In genomic region chr2:162092656-162093556, GRCh38 we compare ENCODE assay signal across 10 cellular contexts. TPM values are rescaled to one million over a fixed set of nuclear protein-coding genes. Genes with fewer than 3 reads are reported as not detected.
A peak's percentile ranks its signal among the peaks of the same experiment; 100 is the strongest.
DNase-seq lines count a peak whose midpoint lies in the region; ATAC-seq, FAIRE-seq and TF ChIP-seq lines count a peak whose summit lies in the region.
"Had no signal": no experiment of that assay in that cellular context is flagged by ENCODE, and none has a peak within 500 bp of the region (broad histone marks: within the 10 kb centered on the region; RNA-seq: fewer than 3 reads in every experiment).

No MANE protein-coding gene starts in this region.

- H3K9me3 ChIP-seq in IMR-90 (ENCODE audit: control insufficient read depth, insufficient read depth, low read length) (no peaks in the 10 kb centered on the region), keratinocyte (ENCODE audit: control insufficient read depth, low read depth, low read length) (no peaks in the 10 kb centered on the region), tibial nerve (no peaks in the 10 kb centered on the region)
- H3K9me3 ChIP-seq: Peyer's patch had no signal

- H3K27me3 ChIP-seq in IMR-90 (ENCODE audit: control insufficient read depth, insufficient read depth, low read length) (no peaks in the 10 kb centered on the region), keratinocyte (ENCODE audit: control insufficient read depth, extremely low read depth, insufficient read depth, low read length) (no peaks in the 10 kb centered on the region), tibial nerve (no peaks in the 10 kb centered on the region)
- H3K27me3 ChIP-seq: Peyer's patch had no signal

- no peaks in the 10 kb centered on the region for H4K20me1 ChIP-seq in IMR-90 (ENCODE audit: insufficient read depth, low read length)
- H4K20me1 ChIP-seq in keratinocyte (ENCODE audit: control insufficient read depth, extremely low read depth, insufficient read depth, low read length): no peaks in the 10 kb centered on the region

- H3K4me2 ChIP-seq in IMR-90 (ENCODE audit: low read depth, low read length) (no peak overlapping the region; the same call in 1 of the 2 replicates), keratinocyte (ENCODE audit: control insufficient read depth, extremely low read depth, insufficient read depth, low read depth, low read length) (peak overlapping the region; percentile 75)

- H4K8ac ChIP-seq in IMR-90 (ENCODE audit: low read depth in 2 of 2, low read length in 2 of 2): peak overlapping the region in 1 of 2 experiments; percentile 81; a peak in 2 of 4 replicates

- peak overlapping the region; percentile 68 for H2BK20ac ChIP-seq in IMR-90 (ENCODE audit: low read depth, low read length)

- TF ChIP-seq RAD21 in IMR-90 (IDR thresholded peaks at IDR 0.05; ENCODE audit: low read length): no peak

- peak overlapping the region; percentile 87; the same call in 2 of the 3 replicates for H2BK15ac ChIP-seq in IMR-90 (ENCODE audit: low read depth, low read length)

- H2AK9ac ChIP-seq in IMR-90 (replicated peaks; ENCODE audit: low read depth, low read length, poor library complexity): peak overlapping the region; percentile 76

- dilution Hi-C loops in IMR-90 (cut with HindIII; ENCODE audit: low sequenced_read_pairs, unreplicated experiment) (no loop called here), keratinocyte (cut with MboI; ENCODE audit: extremely low pct_ligation_motif_present, low sequenced_read_pairs) (no loop called here)

- H3K79me1 ChIP-seq in IMR-90 (ENCODE audit: low read depth in 1 of 2, low read length in 2 of 2): no peaks in the 10 kb centered on the region

- H4K91ac ChIP-seq in IMR-90 (ENCODE audit: insufficient read depth, low read depth, low read length): peak overlapping the region; percentile 30; the same call in 1 of the 2 replicates

- H2BK5ac ChIP-seq in IMR-90 (ENCODE audit: low read depth, low read length, poor library complexity, severe bottlenecking): peak overlapping the region; percentile 89

- peaks cover 11% of the 10 kb centered on the region for H3K4me1 ChIP-seq in IMR-90 (ENCODE audit: control insufficient read depth, insufficient read depth, low read length)
- H3K4me1 ChIP-seq in keratinocyte (ENCODE audit: control insufficient read depth, extremely low read depth, insufficient read depth, low read length): peaks cover 58% of the 10 kb centered on the region
- H3K4me1 ChIP-seq in tibial nerve: peaks cover 0 to 8% (median 0%) of the 10 kb centered on the region in 4 donors

- in situ Hi-C loops in IMR-90 (cut with MboI; ENCODE audit: low sequenced_read_pairs): no loop called here

- H3K4me3 ChIP-seq in IMR-90 (ENCODE audit: insufficient read depth, low read depth, low read length) (no peak overlapping the region), cardiac fibroblast (replicated peaks in 1 of 2; ENCODE audit: low read depth in 2 of 2, low read length in 2 of 2) (no peak overlapping the region), keratinocyte (ENCODE audit: control insufficient read depth in 2 of 3, extremely low read depth in 1 of 3, insufficient read depth in 2 of 3, low read depth in 1 of 3, low read length in 3 of 3) (peak overlapping the region in 2 of 3 experiments; percentile 11 to 39), tibial nerve (no peak overlapping the region)
- H3K4me3 ChIP-seq: Peyer's patch had no signal

- H2AFZ ChIP-seq in IMR-90 (replicated peaks; ENCODE audit: low read length, poor library complexity) (peak overlapping the region; percentile 52), keratinocyte (ENCODE audit: control insufficient read depth, low read length) (peak overlapping the region; percentile 65)

- no CpG with 5 or more reads among the region's 7 CpGs for WGBS in IMR-90 (ENCODE audit: extremely low coverage in 2 of 2, insufficient read length in 1 of 2), 2 experiments
- 74 to 76% methylated on average over 7 of the region's 7 CpGs for WGBS in tibial nerve, 2 donors

- H3K14ac ChIP-seq in IMR-90 (replicated peaks; ENCODE audit: low read depth, low read length): peak overlapping the region; percentile 57

- no peak for TF ChIP-seq EP300 in tibial nerve (IDR thresholded peaks at IDR 0.05)

- no peak for TF ChIP-seq CTCF in IMR-90 (conservative IDR thresholded peaks at IDR 0.05; ENCODE audit: low read depth, low read length)
- no peak for TF ChIP-seq CTCF in cardiac fibroblast (IDR thresholded peaks at IDR 0.05; ENCODE audit: low read depth, low read length)
- TF ChIP-seq CTCF in keratinocyte (optimal IDR thresholded peaks at IDR 0.05 in 1 of 3, IDR thresholded peaks at IDR 0.05 in 1 of 3, conservative IDR thresholded peaks at IDR 0.05 in 1 of 3; ENCODE audit: extremely low read depth in 1 of 3, insufficient read depth in 2 of 3, low read length in 3 of 3): no peak
- TF ChIP-seq CTCF in tibial nerve (IDR thresholded peaks at IDR 0.05): no peak

- ATAC-seq in IMR-90 (ENCODE audit: low read depth): peak; percentile 58

- intact Hi-C loops in IMR-90 (cut with micrococcal nuclease): no loop called here

- H4K5ac ChIP-seq in IMR-90 (ENCODE audit: low read depth, low read length): peak overlapping the region; percentile 31; the same call in 1 of the 2 replicates

- H3K27ac ChIP-seq in IMR-90 (ENCODE audit: insufficient read depth, low read length) (peak overlapping the region; percentile 73), keratinocyte (ENCODE audit: control insufficient read depth, insufficient read depth, low read length) (peak overlapping the region; percentile 96), tibial nerve (peak overlapping the region in 2 of 4 donors; percentile 25 to 26)

- CTCF ChIA-PET in IMR-90 (lab: Yijun Ruan, JAX): no interaction called here

- POLR2A ChIA-PET in IMR-90 (lab: Charles Lee; ENCODE audit: unreplicated experiment): no interaction called here

- H3K79me2 ChIP-seq in keratinocyte (ENCODE audit: control insufficient read depth, insufficient read depth, low read length): no peaks in the 10 kb centered on the region

- TF ChIP-seq POLR2A in IMR-90 (IDR thresholded peaks at IDR 0.05; ENCODE audit: low read depth, low read length): no peak
- no peak for TF ChIP-seq POLR2A in tibial nerve (IDR thresholded peaks at IDR 0.05)

- peak; percentile 95 for FAIRE-seq in keratinocyte (lab: Jason Lieb, UNC)
- FAIRE-seq in urothelium cell line (lab: Jason Lieb, UNC): no peak

- H3K36me3 ChIP-seq in IMR-90 (ENCODE audit: control insufficient read depth, insufficient read depth, low read length): no peaks in the 10 kb centered on the region
- no peaks in the 10 kb centered on the region for H3K36me3 ChIP-seq in keratinocyte (ENCODE audit: control insufficient read depth in 2 of 2, extremely low read depth in 1 of 2, insufficient read depth in 2 of 2, low read length in 2 of 2)
- no peaks in the 10 kb centered on the region for H3K36me3 ChIP-seq in tibial nerve
- H3K36me3 ChIP-seq: Peyer's patch had no signal

- H3K23ac ChIP-seq in IMR-90 (ENCODE audit: low read depth, low read length): peak overlapping the region; percentile 69

- DNase-seq in IMR-90 (peak; percentile 96), cardiac fibroblast (ENCODE audit: low read depth in 2 of 2) (peak; percentile 96 to 98), keratinocyte (ENCODE audit: low read depth, low spot score) (peak; percentile 91), urothelium cell line (ENCODE audit: low spot score) (peak; percentile 73), NCI-H510A (lab: John Stamatoyannopoulos, UW) (no peak), tibial nerve (ENCODE audit: low spot score in 2 of 2) (no peak)
- DNase-seq in activated effector memory CD4-positive, alpha-beta T cell treated with Interleukin-2 at 50 U/mL for 16 hours: no peak
- DNase-seq: effector CD4-positive, alpha-beta T cell; naive B cell had no signal

- peak overlapping the region; percentile 35; the same call in 1 of the 2 replicates for H3K56ac ChIP-seq in IMR-90 (ENCODE audit: extremely low read depth, insufficient read depth, low read length)

- H3K9me1 ChIP-seq in IMR-90 (ENCODE audit: insufficient read depth, low read length) (peaks cover 2% of the 10 kb centered on the region; the same call in 1 of the 2 replicates), keratinocyte (ENCODE audit: control insufficient read depth, extremely low read depth, insufficient read depth, low read length) (no peaks in the 10 kb centered on the region)

- peak overlapping the region; percentile 87 for H2AK5ac ChIP-seq in IMR-90 (ENCODE audit: low read depth, low read length)

- peak overlapping the region; percentile 80 for H3K4ac ChIP-seq in IMR-90 (ENCODE audit: low read depth, low read length)

- H3K18ac ChIP-seq in IMR-90 (ENCODE audit: low read depth, low read length): peak overlapping the region; percentile 51; the same call in 1 of the 2 replicates

- no TSS peak for BruUV-seq in IMR-90 (replicated peaks; lab: Mats Ljungman, UMichigan)

- peak overlapping the region; percentile 86 for H2BK120ac ChIP-seq in IMR-90 (ENCODE audit: low read depth, low read length)

- H3K9ac ChIP-seq in IMR-90 (ENCODE audit: low read depth, low read length) (no peak overlapping the region), keratinocyte (ENCODE audit: control insufficient read depth, extremely low read depth, insufficient read depth, low read length) (peak overlapping the region; percentile 67)

RNA-seq across cellular contexts. Expression of gene DPP4, which starts 18.9 kb away (rescaled TPM):
- total RNA-seq in IMR-90 (2012; rRNA removed) (19.0 and 24.2 TPM in 2 replicates), tibial nerve (10 to 100 TPM in 3 of 4 donors, 1 to 10 TPM in 1; 5.2 to 22.8 (median 17.3) TPM)
- polyA plus RNA-seq in IMR-90 (2012; rRNA removed) (9.8 and 13.2 TPM in 2 replicates), keratinocyte (1.1 to 4.1 TPM (median 1.3 TPM) in 3 replicates)
- polyA plus RNA-seq in IMR-90 (2012; cell fraction: cytosol; rRNA removed): 3.2 and 3.9 TPM in 2 replicates
- polyA plus RNA-seq in IMR-90 (2012; cell fraction: nucleus; rRNA removed; ENCODE audit: low replicate concordance): 2.3 and 20.0 TPM in 2 replicates
- polyA plus RNA-seq in keratinocyte (2011; ENCODE audit: low read depth): 3.2 TPM
- polyA plus RNA-seq in keratinocyte (2011; cell fraction: cytosol; rRNA removed): 0.83 and 1.2 TPM in 2 replicates
- 5.2 and 6.8 TPM in 2 replicates for polyA plus RNA-seq in keratinocyte (2011; cell fraction: nucleus; rRNA removed)
- 0.78 and 1.1 TPM in 2 replicates for polyA plus RNA-seq in keratinocyte (2012; ENCODE audit: low replicate concordance)
- 0.62 to 5.3 TPM (median 3.3 TPM) in 3 replicates for polyA minus RNA-seq in keratinocyte
- 0.96 TPM for polyA minus RNA-seq in keratinocyte (2011; cell fraction: cytosol; rRNA and poly(A)+ RNA removed)
- polyA minus RNA-seq in keratinocyte (2011; cell fraction: nucleus; rRNA and poly(A)+ RNA removed): 7.1 and 13.3 TPM in 2 replicates

RNA-seq across cellular contexts. Expression of gene GCG, which starts 59.1 kb away (rescaled TPM):
- not detected in 2 replicates for total RNA-seq in IMR-90 (2012; rRNA removed)
- polyA plus RNA-seq in IMR-90 (2012; rRNA removed): not detected in 2 replicates
- not detected in 2 replicates for polyA plus RNA-seq in IMR-90 (2012; cell fraction: cytosol; rRNA removed)
- polyA plus RNA-seq in IMR-90 (2012; cell fraction: nucleus; rRNA removed; ENCODE audit: low replicate concordance): not detected in 2 replicates
- polyA plus RNA-seq in keratinocyte: not detected in 3 replicates
- not detected for polyA plus RNA-seq in keratinocyte (2011; ENCODE audit: low read depth)
- not detected in 2 replicates for polyA plus RNA-seq in keratinocyte (2011; cell fraction: cytosol; rRNA removed)
- polyA plus RNA-seq in keratinocyte (2011; cell fraction: nucleus; rRNA removed): not detected in 2 replicates
- polyA plus RNA-seq in keratinocyte (2012; ENCODE audit: low replicate concordance): not detected in 2 replicates
- not detected in 3 replicates for polyA minus RNA-seq in keratinocyte
- not detected for polyA minus RNA-seq in keratinocyte (2011; cell fraction: cytosol; rRNA and poly(A)+ RNA removed)
- not detected in 2 replicates for polyA minus RNA-seq in keratinocyte (2011; cell fraction: nucleus; rRNA and poly(A)+ RNA removed)
- total RNA-seq in tibial nerve: 1 to 10 TPM in 1 of 4 donors, not detected in 3; 1.8 TPM

Comparison
In these comparisons a context has a peak if more than half of its experiments do, and no peak if none do; other contexts are left out.
1. DNase-seq: peak in IMR-90 (single experiment), cardiac fibroblast (2 of 2), keratinocyte (single experiment) and urothelium cell line (single experiment); none in NCI-H510A (single experiment), tibial nerve (0 of 2) and activated effector memory CD4-positive, alpha-beta T cell treated with Interleukin-2 at 50 U/mL for 16 hours (single experiment).
2. H3K4me3 ChIP-seq: peak in keratinocyte (2 of 3); none in IMR-90 (single experiment), cardiac fibroblast (0 of 2) and tibial nerve (0 of 4).